ENCODE assay signal across 15 cellular contexts in genomic region chr13:54640719-54641118, GRCh38.
A peak's percentile ranks its signal among the peaks of the same experiment; 100 is the strongest.
DNase-seq lines count a peak whose midpoint lies in the region; ATAC-seq and TF ChIP-seq lines count a peak whose summit lies in the region.
"Had no signal": no experiment of that assay in that cellular context is flagged by ENCODE, and none has a peak within 500 bp of the region (broad histone marks: within the 10 kb centered on the region; RNA-seq: fewer than 3 reads in every experiment).

No MANE protein-coding gene starts in this region.

- H4K8ac ChIP-seq in H9 (replicated peaks; ENCODE audit: insufficient read length, low read depth, low read length) (no peak overlapping the region), neuronal stem cell (ENCODE audit: low read depth, low read length) (no peak overlapping the region)

- H3K27me3 Mint-ChIP-seq in H9 (ENCODE audit: low read depth) (no peaks in the 10 kb centered on the region), WTC11 (ENCODE audit: low read depth) (no peaks in the 10 kb centered on the region), mesothelial cell of epicardium (ENCODE audit: low read depth) (no peaks in the 10 kb centered on the region)

- H3K4me1 ChIP-seq in H9 (ENCODE audit: insufficient read depth, low read length), result peaks cover 5% of the 10 kb centered on the region; the same call in 1 of the 2 replicates
- H3K4me1 ChIP-seq in neuronal stem cell (ENCODE audit: control insufficient read depth in 2 of 2, insufficient read depth in 1 of 2, low read depth in 1 of 2, low read length in 2 of 2), result peaks cover 3 to 6% of the 10 kb centered on the region in 2 donors
- H3K4me1 ChIP-seq: BLaER1 had no signal

- no peak overlapping the region for H3K4me2 ChIP-seq in H9 (ENCODE audit: insufficient read depth, insufficient read length, low read length)
- H3K4me2 ChIP-seq in neuronal stem cell (ENCODE audit: insufficient read depth, low read length, poor library complexity, severe bottlenecking), result no peak overlapping the region
- H3K4me2 ChIP-seq: BLaER1 had no signal

- peak overlapping the region in 2 of 3 experiments; percentile 25 to 94; a peak in 3 of 7 replicates for H3K27ac Mint-ChIP-seq in H9
- H3K27ac Mint-ChIP-seq in WTC11, result peak overlapping the region; percentile 81
- H3K27ac Mint-ChIP-seq in mesothelial cell of epicardium, result no peak overlapping the region
- H3K27ac Mint-ChIP-seq: CD8-positive, alpha-beta T cell had no signal

- H3K9me3 Mint-ChIP-seq in H9 (no peaks in the 10 kb centered on the region; a peak in 1 of 5 replicates), WTC11 (peaks cover 3% of the 10 kb centered on the region; the same call in 1 of the 2 replicates), mesothelial cell of epicardium (no peaks in the 10 kb centered on the region)

- no peaks in the 10 kb centered on the region for H3K36me3 ChIP-seq in neuronal stem cell (replicated peaks in 1 of 2; ENCODE audit: control insufficient read depth in 2 of 2, insufficient read depth in 2 of 2, low read length in 2 of 2)
- H3K36me3 ChIP-seq: BLaER1 had no signal

- H3K4ac ChIP-seq in H9 (ENCODE audit: low read depth, low read length) (no peak overlapping the region), neuronal stem cell (ENCODE audit: low read length) (no peak overlapping the region)

- no peak overlapping the region for H3K56ac ChIP-seq in H9 (ENCODE audit: insufficient read length, low read depth, low read length)

- DNase-seq in H9, result no peak
- DNase-seq in WTC11 (ENCODE audit: low spot score), result no peak
- peak; percentile 15 for DNase-seq in iPS-NIHi11 (ENCODE audit: low spot score)
- no peak for DNase-seq in neuronal stem cell (ENCODE audit: low spot score)
- DNase-seq in mesothelial cell of epicardium (ENCODE audit: low spot score in 2 of 2, unreplicated experiment in 2 of 2), result no peak
- DNase-seq in SHP77 (lab: John Stamatoyannopoulos, UW), result no peak
- DNase-seq: 8988T; Calu3; CD8-positive, alpha-beta T cell; DMS79 treated with DMSO at 0.1 percent for 48 hours; GF-D8; HCEC 1CT had no signal

- no peak overlapping the region for H2BK20ac ChIP-seq in H9 (ENCODE audit: low read depth, low read length, poor library complexity, severe bottlenecking)

- H4K5ac ChIP-seq in H9 (ENCODE audit: insufficient read length, low read depth, low read length), result no peak overlapping the region

- CTCF ChIA-PET in WTC11 (lab: Charles Lee), result no interaction called here

- no peak overlapping the region for H2AK5ac ChIP-seq in H9 (ENCODE audit: insufficient read length, low read length)
- no peak overlapping the region for H2AK5ac ChIP-seq in neuronal stem cell (ENCODE audit: low read depth, low read length)

- H3T11ph ChIP-seq in H9 (ENCODE audit: low read length), result no peak overlapping the region

- H2BK12ac ChIP-seq in H9 (ENCODE audit: insufficient read length, low read depth, low read length) (no peak overlapping the region), neuronal stem cell (ENCODE audit: low read length) (no peak overlapping the region)

- H3K4me3 ChIP-seq in neuronal stem cell (ENCODE audit: low read length in 2 of 2), result no peak overlapping the region
- H3K4me3 ChIP-seq: BLaER1 had no signal

- H3K27me3 ChIP-seq in H9 (ENCODE audit: insufficient read depth, low read length) (no peaks in the 10 kb centered on the region), neuronal stem cell (ENCODE audit: control insufficient read depth in 3 of 3, insufficient read depth in 3 of 3, low read depth in 1 of 3, low read length in 3 of 3) (no peaks in the 10 kb centered on the region)
- H3K27me3 ChIP-seq: BLaER1 had no signal

- H3K23me2 ChIP-seq in H9 (ENCODE audit: insufficient read length, low read depth, low read length, poor library complexity, severe bottlenecking), result no peaks in the 10 kb centered on the region

- H3K79me1 ChIP-seq in H9 (ENCODE audit: insufficient read depth, low read depth, low read length, poor library complexity, severe bottlenecking) (no peaks in the 10 kb centered on the region), neuronal stem cell (ENCODE audit: low read depth, low read length) (no peaks in the 10 kb centered on the region)

- H2BK15ac ChIP-seq in H9 (ENCODE audit: low read depth, low read length) (no peak overlapping the region), neuronal stem cell (ENCODE audit: low read length) (no peak overlapping the region)

- H3K9ac ChIP-seq in H9 (ENCODE audit: extremely low read depth, insufficient read length, low read length), result no peak overlapping the region
- H3K9ac ChIP-seq in neuronal stem cell (ENCODE audit: low read depth, low read length, poor library complexity), result no peak overlapping the region
- H3K9ac ChIP-seq: BLaER1 had no signal

- no peak overlapping the region for H3K14ac ChIP-seq in H9 (ENCODE audit: insufficient read depth, low read length)
- no peak overlapping the region for H3K14ac ChIP-seq in neuronal stem cell (ENCODE audit: low read length)

- H2BK120ac ChIP-seq in H9 (ENCODE audit: low read depth, low read length, poor library complexity, severe bottlenecking) (no peak overlapping the region), neuronal stem cell (ENCODE audit: low read depth, low read length) (no peak overlapping the region)

- H3K23ac ChIP-seq in H9 (ENCODE audit: insufficient read length, low read depth, low read length) (no peak overlapping the region), neuronal stem cell (ENCODE audit: low read depth, low read length, poor library complexity) (no peak overlapping the region)

- H3K36me3 Mint-ChIP-seq in H9 (ENCODE audit: insufficient read depth in 1 of 3, low read depth in 3 of 3) (peaks cover 0 to 9% (median 2%) of the 10 kb centered on the region in 3 experiments; a peak in 3 of 7 replicates), WTC11 (peaks cover 3% of the 10 kb centered on the region; the same call in 1 of the 2 replicates), mesothelial cell of epicardium (no peaks in the 10 kb centered on the region)
- H3K36me3 Mint-ChIP-seq: CD8-positive, alpha-beta T cell had no signal

- H3K27ac ChIP-seq in H9 (ENCODE audit: insufficient read length, low read depth, low read length) (no peak overlapping the region), neuronal stem cell (replicated peaks; ENCODE audit: low read length) (no peak overlapping the region)
- H3K27ac ChIP-seq: BLaER1, HL-60 had no signal

- no peak overlapping the region for H2BK5ac ChIP-seq in H9 (ENCODE audit: insufficient read length, low read length)
- H2BK5ac ChIP-seq in neuronal stem cell (ENCODE audit: low read length), result no peak overlapping the region

- H3K18ac ChIP-seq in H9 (ENCODE audit: insufficient read length, low read depth, low read length) (no peak overlapping the region), neuronal stem cell (ENCODE audit: low read length) (no peak overlapping the region)

- H3K79me2 ChIP-seq in H9 (ENCODE audit: insufficient read depth, low read length), result no peaks in the 10 kb centered on the region

- POLR2A ChIA-PET in WTC11 (lab: Charles Lee), result no interaction called here

- no peaks in the 10 kb centered on the region for H4K20me1 ChIP-seq in H9 (ENCODE audit: control insufficient read depth, insufficient read depth, insufficient read length)
- H4K20me1 ChIP-seq: BLaER1 had no signal

- H2AFZ ChIP-seq in H9 (ENCODE audit: low read length) (peak overlapping the region; percentile 32), neuronal stem cell (ENCODE audit: low read length) (peak overlapping the region; percentile 57)

- H3K4me3 Mint-ChIP-seq in H9, result no peak overlapping the region
- no peak overlapping the region for H3K4me3 Mint-ChIP-seq in WTC11
- no peak overlapping the region for H3K4me3 Mint-ChIP-seq in mesothelial cell of epicardium
- H3K4me3 Mint-ChIP-seq: CD8-positive, alpha-beta T cell had no signal

- ATAC-seq in WTC11, result peak; percentile 57
- ATAC-seq in GM18517 (IDR thresholded peaks at IDR 0.05; ENCODE audit: unreplicated experiment), result no peak
- ATAC-seq: CD8-positive, alpha-beta T cell had no signal

- no peak overlapping the region for H4K91ac ChIP-seq in H9 (ENCODE audit: insufficient read length, low read depth, low read length)
- no peak overlapping the region for H4K91ac ChIP-seq in neuronal stem cell (ENCODE audit: low read depth, low read length, poor library complexity)

- H3K9me3 ChIP-seq in H9 (ENCODE audit: control insufficient read depth, low read depth, low read length), result no peaks in the 10 kb centered on the region
- H3K9me3 ChIP-seq in neuronal stem cell (replicated peaks in 1 of 2; ENCODE audit: control insufficient read depth in 2 of 2, insufficient read depth in 1 of 2, low read depth in 1 of 2, low read length in 2 of 2), result no peaks in the 10 kb centered on the region
- H3K9me3 ChIP-seq: BLaER1 had no signal

- peaks cover 27 to 41% of the 10 kb centered on the region in 2 experiments for H3K4me1 Mint-ChIP-seq in H9
- H3K4me1 Mint-ChIP-seq in WTC11, result peaks cover 32% of the 10 kb centered on the region
- H3K4me1 Mint-ChIP-seq in mesothelial cell of epicardium, result peaks cover 6% of the 10 kb centered on the region

- TF ChIP-seq CTCF in H9 (conservative IDR thresholded peaks at IDR 0.05) (no peak), WTC11 (IDR thresholded peaks at IDR 0.05) (no peak), mesothelial cell of epicardium (IDR thresholded peaks at IDR 0.05; ENCODE audit: unreplicated experiment) (no peak)

TF ChIP-seq in WTC11, 78 proteins besides CTCF, POLR2A, EP300 and RAD21 (continues in another document):
- no peak for TF ChIP-seq GABPB1 (CRISPR knock-in tag; IDR thresholded peaks at IDR 0.05)
- TF ChIP-seq, protein P1, sequence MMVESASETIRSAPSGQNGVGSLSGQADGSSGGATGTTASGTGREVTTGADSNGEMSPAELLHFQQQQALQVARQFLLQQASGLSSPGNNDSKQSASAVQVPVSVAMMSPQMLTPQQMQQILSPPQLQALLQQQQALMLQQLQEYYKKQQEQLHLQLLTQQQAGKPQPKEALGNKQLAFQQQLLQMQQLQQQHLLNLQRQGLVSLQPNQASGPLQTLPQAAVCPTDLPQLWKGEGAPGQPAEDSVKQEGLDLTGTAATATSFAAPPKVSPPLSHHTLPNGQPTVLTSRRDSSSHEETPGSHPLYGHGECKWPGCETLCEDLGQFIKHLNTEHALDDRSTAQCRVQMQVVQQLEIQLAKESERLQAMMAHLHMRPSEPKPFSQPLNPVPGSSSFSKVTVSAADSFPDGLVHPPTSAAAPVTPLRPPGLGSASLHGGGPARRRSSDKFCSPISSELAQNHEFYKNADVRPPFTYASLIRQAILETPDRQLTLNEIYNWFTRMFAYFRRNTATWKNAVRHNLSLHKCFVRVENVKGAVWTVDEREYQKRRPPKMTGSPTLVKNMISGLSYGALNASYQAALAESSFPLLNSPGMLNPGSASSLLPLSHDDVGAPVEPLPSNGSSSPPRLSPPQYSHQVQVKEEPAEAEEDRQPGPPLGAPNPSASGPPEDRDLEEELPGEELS (CRISPR knock-in tag; IDR thresholded peaks at IDR 0.05), result no peak
- no peak for TF ChIP-seq ZNF121 (CRISPR knock-in tag; IDR thresholded peaks at IDR 0.05)
- TF ChIP-seq SMAD4 (CRISPR knock-in tag; IDR thresholded peaks at IDR 0.05), result no peak
